ENCODE assay signal across 1 cellular context in the genomic region with DNA sequence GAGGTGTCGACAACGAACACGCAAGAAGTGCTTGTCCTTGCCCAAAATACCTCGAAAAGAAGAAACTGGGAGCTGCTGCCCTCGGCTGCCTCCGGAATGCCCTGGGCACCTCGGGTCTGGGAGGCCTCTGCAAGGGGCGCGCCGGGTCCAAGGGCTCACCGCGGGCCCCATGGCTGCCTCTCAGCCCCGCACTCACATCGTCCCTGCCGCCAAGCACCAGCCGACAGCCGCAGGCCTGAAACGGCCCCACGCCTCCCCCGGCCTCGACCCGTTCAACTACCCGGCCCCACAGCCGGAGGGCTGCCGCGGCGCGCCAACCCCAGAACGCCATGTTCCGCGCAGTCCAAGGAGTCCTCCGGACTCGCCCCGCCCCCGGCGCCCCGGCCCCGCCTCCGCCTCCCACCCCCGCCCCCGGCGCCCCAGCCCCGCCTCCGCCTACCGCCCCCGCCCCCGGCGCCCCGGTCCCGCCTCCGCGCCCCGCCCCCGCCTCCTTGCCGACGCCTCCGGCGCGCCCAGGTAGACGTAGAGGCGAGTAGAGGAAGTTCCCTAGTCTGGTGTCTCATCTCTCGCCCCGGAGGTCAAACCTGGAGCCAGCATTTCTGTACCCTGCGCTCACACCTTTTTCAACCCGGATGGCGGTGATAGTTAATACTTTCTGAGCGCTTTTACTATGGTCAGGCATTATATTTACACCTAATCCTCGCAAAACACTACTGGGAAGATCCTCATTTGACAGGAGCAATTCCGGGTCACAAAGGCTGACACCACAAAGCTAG.
TF ChIP-seq lines count a peak whose summit lies in the region.

SIRT3 (minus strand) TSS at position 345 of the 776 bp plus-strand sequence; CDS start at position 331, 14 bp downstream.

TF ChIP-seq in GM12878, 131 proteins besides CTCF, POLR2A, EP300 and RAD21 (continued from another document):
- no peak for TF ChIP-seq PBX3 (IDR thresholded peaks at IDR 0.05; ENCODE audit: insufficient replicate concordance, low read depth, low read length)
- no peak for TF ChIP-seq RAD51 (IDR thresholded peaks at IDR 0.05)
- no peak for TF ChIP-seq HDAC2 (IDR thresholded peaks at IDR 0.05)
- TF ChIP-seq, protein P1, sequence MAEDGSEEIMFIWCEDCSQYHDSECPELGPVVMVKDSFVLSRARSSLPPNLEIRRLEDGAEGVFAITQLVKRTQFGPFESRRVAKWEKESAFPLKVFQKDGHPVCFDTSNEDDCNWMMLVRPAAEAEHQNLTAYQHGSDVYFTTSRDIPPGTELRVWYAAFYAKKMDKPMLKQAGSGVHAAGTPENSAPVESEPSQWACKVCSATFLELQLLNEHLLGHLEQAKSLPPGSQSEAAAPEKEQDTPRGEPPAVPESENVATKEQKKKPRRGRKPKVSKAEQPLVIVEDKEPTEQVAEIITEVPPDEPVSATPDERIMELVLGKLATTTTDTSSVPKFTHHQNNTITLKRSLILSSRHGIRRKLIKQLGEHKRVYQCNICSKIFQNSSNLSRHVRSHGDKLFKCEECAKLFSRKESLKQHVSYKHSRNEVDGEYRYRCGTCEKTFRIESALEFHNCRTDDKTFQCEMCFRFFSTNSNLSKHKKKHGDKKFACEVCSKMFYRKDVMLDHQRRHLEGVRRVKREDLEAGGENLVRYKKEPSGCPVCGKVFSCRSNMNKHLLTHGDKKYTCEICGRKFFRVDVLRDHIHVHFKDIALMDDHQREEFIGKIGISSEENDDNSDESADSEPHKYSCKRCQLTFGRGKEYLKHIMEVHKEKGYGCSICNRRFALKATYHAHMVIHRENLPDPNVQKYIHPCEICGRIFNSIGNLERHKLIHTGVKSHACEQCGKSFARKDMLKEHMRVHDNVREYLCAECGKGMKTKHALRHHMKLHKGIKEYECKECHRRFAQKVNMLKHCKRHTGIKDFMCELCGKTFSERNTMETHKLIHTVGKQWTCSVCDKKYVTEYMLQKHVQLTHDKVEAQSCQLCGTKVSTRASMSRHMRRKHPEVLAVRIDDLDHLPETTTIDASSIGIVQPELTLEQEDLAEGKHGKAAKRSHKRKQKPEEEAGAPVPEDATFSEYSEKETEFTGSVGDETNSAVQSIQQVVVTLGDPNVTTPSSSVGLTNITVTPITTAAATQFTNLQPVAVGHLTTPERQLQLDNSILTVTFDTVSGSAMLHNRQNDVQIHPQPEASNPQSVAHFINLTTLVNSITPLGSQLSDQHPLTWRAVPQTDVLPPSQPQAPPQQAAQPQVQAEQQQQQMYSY (CRISPR knock-in tag; IDR thresholded peaks at IDR 0.05), result no peak
- TF ChIP-seq SMC3 (IDR thresholded peaks at IDR 0.05; ENCODE audit: borderline replicate concordance, low read length), result peak; percentile 2; the same call in 1 of the 2 replicates
- no peak for TF ChIP-seq ZNF622 (IDR thresholded peaks at IDR 0.05)
- no peak; the same call in 1 of the 2 replicates for TF ChIP-seq POLR2AphosphoS5 (IDR thresholded peaks at IDR 0.05; ENCODE audit: low read length)
- peak; percentile 97 for TF ChIP-seq SMARCA5 (IDR thresholded peaks at IDR 0.05)
- 0 out of 2 replicates have a peak, but pooled peaks have one; percentile 21 for TF ChIP-seq TCF3 (IDR thresholded peaks at IDR 0.05; ENCODE audit: borderline replicate concordance, insufficient read depth, low read depth, low read length)
- TF ChIP-seq ZZZ3 (IDR thresholded peaks at IDR 0.05; ENCODE audit: control insufficient read depth, insufficient read length, low read depth), result no peak
- TF ChIP-seq HCFC1 (IDR thresholded peaks at IDR 0.05; ENCODE audit: low read length), result no peak; the same call in 1 of the 2 replicates
- peak; percentile 71 for TF ChIP-seq TAF1 (IDR thresholded peaks at IDR 0.05; ENCODE audit: borderline replicate concordance, low read depth, low read length)
- TF ChIP-seq SUPT20H (IDR thresholded peaks at IDR 0.05; ENCODE audit: borderline replicate concordance, control insufficient read depth, low read depth, low read length), result no peak
- no peak; the same call in 1 of the 2 replicates for TF ChIP-seq ESRRA (IDR thresholded peaks at IDR 0.05; ENCODE audit: low read length)
- TF ChIP-seq PML (IDR thresholded peaks at IDR 0.05; ENCODE audit: low read length), result peak; percentile 78; the same call in 1 of the 2 replicates
- no peak; the same call in 1 of the 2 replicates for TF ChIP-seq CBX5 (IDR thresholded peaks at IDR 0.05; ENCODE audit: low read depth)
- no peak for TF ChIP-seq USF2 (IDR thresholded peaks at IDR 0.05; ENCODE audit: borderline replicate concordance, low read depth, low read length)
- TF ChIP-seq, protein P2, sequence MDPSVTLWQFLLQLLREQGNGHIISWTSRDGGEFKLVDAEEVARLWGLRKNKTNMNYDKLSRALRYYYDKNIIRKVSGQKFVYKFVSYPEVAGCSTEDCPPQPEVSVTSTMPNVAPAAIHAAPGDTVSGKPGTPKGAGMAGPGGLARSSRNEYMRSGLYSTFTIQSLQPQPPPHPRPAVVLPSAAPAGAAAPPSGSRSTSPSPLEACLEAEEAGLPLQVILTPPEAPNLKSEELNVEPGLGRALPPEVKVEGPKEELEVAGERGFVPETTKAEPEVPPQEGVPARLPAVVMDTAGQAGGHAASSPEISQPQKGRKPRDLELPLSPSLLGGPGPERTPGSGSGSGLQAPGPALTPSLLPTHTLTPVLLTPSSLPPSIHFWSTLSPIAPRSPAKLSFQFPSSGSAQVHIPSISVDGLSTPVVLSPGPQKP (IDR thresholded peaks at IDR 0.05; ENCODE audit: low read depth, low read length), result 0 out of 2 replicates have a peak, but pooled peaks have one; percentile 9
- peak; percentile 13; the same call in 1 of the 2 replicates for TF ChIP-seq RB1 (IDR thresholded peaks at IDR 0.05; ENCODE audit: borderline replicate concordance)
- TF ChIP-seq WRNIP1 (IDR thresholded peaks at IDR 0.05; ENCODE audit: borderline replicate concordance, low read depth, low read length), result no peak
TF ChIP-seq in GM12878: peak in this region for 41.
